Comparison of ENCODE assay signal across 28 cellular contexts in the genomic region with DNA sequence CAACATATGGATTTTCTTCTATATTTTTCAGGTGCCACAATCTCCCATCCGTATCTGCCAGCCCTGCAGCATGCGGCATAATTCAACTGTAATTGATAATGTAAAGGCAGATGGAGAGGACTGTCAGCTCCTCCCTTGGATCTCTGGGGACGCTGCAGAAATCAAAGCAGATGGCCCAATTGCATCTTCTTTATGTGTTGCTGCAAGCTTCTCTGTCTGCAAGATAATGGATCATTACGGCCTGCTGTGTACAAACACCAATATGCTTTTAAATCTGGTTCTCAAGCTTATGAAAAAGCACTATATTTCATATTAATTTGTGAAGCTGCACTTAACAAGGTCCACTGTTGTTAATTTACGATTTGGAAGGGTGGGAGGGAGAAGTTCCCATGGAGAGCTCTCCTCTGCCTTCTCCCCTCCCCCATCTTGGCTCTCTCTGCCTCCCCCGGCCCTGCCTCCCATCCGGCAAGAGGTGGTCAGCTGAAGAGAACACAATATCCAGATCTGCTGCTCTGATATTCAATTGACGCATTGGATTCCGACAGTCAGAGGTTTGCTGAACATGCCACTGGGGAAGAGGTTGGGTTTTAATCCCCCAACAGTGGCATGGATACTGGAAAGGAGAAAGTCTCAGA.
DNase-seq lines count a peak whose midpoint lies in the region; ATAC-seq, FAIRE-seq and TF ChIP-seq lines count a peak whose summit lies in the region.
"Had no signal": no experiment of that assay in that cellular context is flagged by ENCODE, and none has a peak within 500 bp of the region (broad histone marks: within the 10 kb centered on the region; RNA-seq: fewer than 3 reads in every experiment).

No MANE protein-coding gene starts in this region.

- DNase-seq in DMS 273 (lab: John Stamatoyannopoulos, UW; ENCODE audit: unreplicated experiment) (peak; percentile 91), NCI-H1930 (lab: John Stamatoyannopoulos, UW) (peak; percentile 5 to 36), NCI-H82 (lab: John Stamatoyannopoulos, UW) (peak; percentile 90), keratinocyte (ENCODE audit: low read depth, low spot score) (no peak), Right ventricle myocardium superior (no peak)
- DNase-seq: activated CD4-positive, alpha-beta T cell treated with anti-CD3 and anti-CD28 coated beads for 4 hours; activated naive CD4-positive, alpha-beta T cell; activated T-cell treated with anti-CD3 and anti-CD28 coated beads, Interleukin-2, amount 50 U/mL, for 4 hours; COR-L47; DND-41; effector CD4-positive, alpha-beta T cell; mesendoderm; NCI-H1105 treated with DMSO at 0.1 percent for 48 hours; NCI-H226; occipital lobe; stimulated activated CD4-positive, alpha-beta T cell treated with anti-CD3 and anti-CD28 coated beads, Interleukin-2, amount 100 ng/mL, for 48 hours; stimulated activated naive B cell treated with anti-CD40 and anti-IgM and Interleukin-4, amounts not matched to agents 10 μg/mL and 1 μg/mL and 100 μg/mL, for 72 hours; T-helper 17 cell had no signal

- H3K9me3 ChIP-seq in keratinocyte (ENCODE audit: control insufficient read depth, low read depth, low read length): no peaks in the 10 kb centered on the region
- H3K9me3 ChIP-seq: BLaER1, HAP-1, suprapubic skin had no signal

- no peak overlapping the region for H2AFZ ChIP-seq in keratinocyte (ENCODE audit: control insufficient read depth, low read length)

- dilution Hi-C loops in keratinocyte (cut with MboI; ENCODE audit: extremely low pct_ligation_motif_present, low sequenced_read_pairs): no loop called here

- peak overlapping the region; percentile 41 for H3K4me2 ChIP-seq in keratinocyte (ENCODE audit: control insufficient read depth, extremely low read depth, insufficient read depth, low read depth, low read length)
- H3K4me2 ChIP-seq: BLaER1, smooth muscle cell had no signal

- intact Hi-C loops in Right ventricle myocardium superior (cut with DNase I): no loop called here

- H3K27ac ChIP-seq in keratinocyte (ENCODE audit: control insufficient read depth, insufficient read depth, low read length): no peak overlapping the region
- H3K27ac ChIP-seq: BLaER1, suprapubic skin had no signal

- H4K20me1 ChIP-seq in keratinocyte (ENCODE audit: control insufficient read depth, extremely low read depth, insufficient read depth, low read length): no peaks in the 10 kb centered on the region
- H4K20me1 ChIP-seq: BLaER1 had no signal

- H3K79me2 ChIP-seq in keratinocyte (ENCODE audit: control insufficient read depth, insufficient read depth, low read length): no peaks in the 10 kb centered on the region

- H3K9ac ChIP-seq in keratinocyte (ENCODE audit: control insufficient read depth, extremely low read depth, insufficient read depth, low read length): no peak overlapping the region
- H3K9ac ChIP-seq: BLaER1 had no signal

- no peak for FAIRE-seq in keratinocyte (lab: Jason Lieb, UNC)
- FAIRE-seq: RCC 7860, urothelium cell line had no signal

- ATAC-seq in HG03095 (IDR thresholded peaks at IDR 0.05; ENCODE audit: unreplicated experiment): no peak
- no peak for ATAC-seq in HG03196 (IDR thresholded peaks at IDR 0.05; ENCODE audit: unreplicated experiment)
- ATAC-seq in Right ventricle myocardium superior (ENCODE audit: poor library complexity): no peak
- no peak for ATAC-seq in GM21825 (IDR thresholded peaks at IDR 0.05; ENCODE audit: unreplicated experiment)
- ATAC-seq: activated T-cell treated with anti-CD3 and anti-CD28 coated beads, Interleukin-2, amount 50 U/mL, for 4 hours; left lobe of liver; stimulated activated naive B cell treated with anti-CD40 and anti-IgM and Interleukin-4, amounts not matched to agents 10 μg/mL and 1 μg/mL and 100 μg/mL, for 72 hours; T-helper 17 cell had no signal

- no peak for TF ChIP-seq CTCF in keratinocyte (optimal IDR thresholded peaks at IDR 0.05 in 1 of 3, IDR thresholded peaks at IDR 0.05 in 1 of 3, conservative IDR thresholded peaks at IDR 0.05 in 1 of 3; ENCODE audit: extremely low read depth in 1 of 3, insufficient read depth in 2 of 3, low read length in 3 of 3)

- H3K27me3 ChIP-seq in keratinocyte (ENCODE audit: control insufficient read depth, extremely low read depth, insufficient read depth, low read length): no peaks in the 10 kb centered on the region
- H3K27me3 ChIP-seq: BLaER1, suprapubic skin had no signal

- H3K4me1 ChIP-seq in keratinocyte (ENCODE audit: control insufficient read depth, extremely low read depth, insufficient read depth, low read length): peaks cover 11% of the 10 kb centered on the region
- H3K4me1 ChIP-seq: BLaER1, HAP-1 had no signal

- no peaks in the 10 kb centered on the region for H3K36me3 ChIP-seq in keratinocyte (ENCODE audit: control insufficient read depth in 2 of 2, extremely low read depth in 1 of 2, insufficient read depth in 2 of 2, low read length in 2 of 2)
- H3K36me3 ChIP-seq: BLaER1, HAP-1, suprapubic skin had no signal

- no peak overlapping the region for H3K4me3 ChIP-seq in keratinocyte (ENCODE audit: control insufficient read depth in 2 of 3, extremely low read depth in 1 of 3, insufficient read depth in 2 of 3, low read depth in 1 of 3, low read length in 3 of 3)
- H3K4me3 ChIP-seq: BLaER1, HAP-1, smooth muscle cell, suprapubic skin had no signal

- H3K9me1 ChIP-seq in keratinocyte (ENCODE audit: control insufficient read depth, extremely low read depth, insufficient read depth, low read length): no peaks in the 10 kb centered on the region

Comparison
In these comparisons a context has a peak if more than half of its experiments do, and no peak if none do; other contexts are left out.
1. DNase-seq: peak in DMS 273 (single experiment), NCI-H1930 (2 of 2) and NCI-H82 (single experiment); none in keratinocyte (single experiment) and Right ventricle myocardium superior (single experiment).